1 cellular context compared by ENCODE assay signal in the genomic region with DNA sequence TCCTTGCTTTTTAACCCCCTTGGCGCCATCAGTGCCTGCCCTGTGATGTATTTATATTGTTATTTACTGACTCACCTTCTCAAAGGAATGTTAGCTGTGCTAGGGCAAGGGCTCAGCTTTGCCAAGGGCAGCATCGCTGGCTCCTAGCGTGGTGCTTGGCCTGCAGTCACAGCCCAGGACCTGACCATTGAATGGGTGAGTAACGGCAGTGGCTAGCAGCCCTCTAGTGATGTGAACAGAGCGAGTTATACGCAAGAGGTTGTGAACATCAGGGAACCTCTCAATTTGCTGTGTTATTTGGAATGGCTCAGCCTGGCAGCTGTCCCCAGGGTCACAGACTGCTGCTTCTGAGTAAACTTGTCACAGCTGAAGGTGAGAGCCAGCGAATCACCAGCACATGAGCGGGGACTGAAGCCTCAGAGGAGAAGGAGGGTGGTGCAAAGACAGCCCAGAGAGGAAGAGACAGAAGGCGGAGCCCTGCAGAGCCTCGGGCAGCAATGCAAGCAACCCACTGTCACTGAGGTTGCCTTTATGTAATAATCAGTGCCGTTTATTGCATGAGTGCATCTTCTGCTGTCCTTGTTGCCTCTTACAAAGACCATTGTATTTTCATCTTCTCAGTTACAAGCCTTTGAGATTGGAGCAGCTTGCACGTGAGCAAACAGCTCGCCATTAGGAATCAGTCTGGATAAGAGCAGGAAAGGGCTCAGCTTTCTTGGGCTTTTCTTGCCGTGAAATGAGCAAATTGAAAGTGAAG.
TF ChIP-seq lines count a peak whose summit lies in the region.

No MANE protein-coding gene starts in this region.

TF ChIP-seq in GM12878, 131 proteins besides CTCF, POLR2A, EP300 and RAD21 (continued from another document):
- TF ChIP-seq, protein P1, sequence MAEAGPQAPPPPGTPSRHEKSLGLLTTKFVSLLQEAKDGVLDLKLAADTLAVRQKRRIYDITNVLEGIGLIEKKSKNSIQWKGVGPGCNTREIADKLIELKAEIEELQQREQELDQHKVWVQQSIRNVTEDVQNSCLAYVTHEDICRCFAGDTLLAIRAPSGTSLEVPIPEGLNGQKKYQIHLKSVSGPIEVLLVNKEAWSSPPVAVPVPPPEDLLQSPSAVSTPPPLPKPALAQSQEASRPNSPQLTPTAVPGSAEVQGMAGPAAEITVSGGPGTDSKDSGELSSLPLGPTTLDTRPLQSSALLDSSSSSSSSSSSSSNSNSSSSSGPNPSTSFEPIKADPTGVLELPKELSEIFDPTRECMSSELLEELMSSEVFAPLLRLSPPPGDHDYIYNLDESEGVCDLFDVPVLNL (IDR thresholded peaks at IDR 0.05; ENCODE audit: low read depth, low read length): no peak
- no peak for TF ChIP-seq ZNF622 (IDR thresholded peaks at IDR 0.05)
- no peak for TF ChIP-seq NFIC (IDR thresholded peaks at IDR 0.05; ENCODE audit: low read depth, low read length)
- no peak for TF ChIP-seq ZNF274 (IDR thresholded peaks at IDR 0.05; ENCODE audit: insufficient read depth, insufficient read length)
- TF ChIP-seq, protein P2, sequence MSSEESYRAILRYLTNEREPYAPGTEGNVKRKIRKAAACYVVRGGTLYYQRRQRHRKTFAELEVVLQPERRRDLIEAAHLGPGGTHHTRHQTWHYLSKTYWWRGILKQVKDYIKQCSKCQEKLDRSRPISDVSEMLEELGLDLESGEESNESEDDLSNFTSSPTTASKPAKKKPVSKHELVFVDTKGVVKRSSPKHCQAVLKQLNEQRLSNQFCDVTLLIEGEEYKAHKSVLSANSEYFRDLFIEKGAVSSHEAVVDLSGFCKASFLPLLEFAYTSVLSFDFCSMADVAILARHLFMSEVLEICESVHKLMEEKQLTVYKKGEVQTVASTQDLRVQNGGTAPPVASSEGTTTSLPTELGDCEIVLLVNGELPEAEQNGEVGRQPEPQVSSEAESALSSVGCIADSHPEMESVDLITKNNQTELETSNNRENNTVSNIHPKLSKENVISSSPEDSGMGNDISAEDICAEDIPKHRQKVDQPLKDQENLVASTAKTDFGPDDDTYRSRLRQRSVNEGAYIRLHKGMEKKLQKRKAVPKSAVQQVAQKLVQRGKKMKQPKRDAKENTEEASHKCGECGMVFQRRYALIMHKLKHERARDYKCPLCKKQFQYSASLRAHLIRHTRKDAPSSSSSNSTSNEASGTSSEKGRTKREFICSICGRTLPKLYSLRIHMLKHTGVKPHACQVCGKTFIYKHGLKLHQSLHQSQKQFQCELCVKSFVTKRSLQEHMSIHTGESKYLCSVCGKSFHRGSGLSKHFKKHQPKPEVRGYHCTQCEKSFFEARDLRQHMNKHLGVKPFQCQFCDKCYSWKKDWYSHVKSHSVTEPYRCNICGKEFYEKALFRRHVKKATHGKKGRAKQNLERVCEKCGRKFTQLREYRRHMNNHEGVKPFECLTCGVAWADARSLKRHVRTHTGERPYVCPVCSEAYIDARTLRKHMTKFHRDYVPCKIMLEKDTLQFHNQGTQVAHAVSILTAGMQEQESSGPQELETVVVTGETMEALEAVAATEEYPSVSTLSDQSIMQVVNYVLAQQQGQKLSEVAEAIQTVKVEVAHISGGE (CRISPR knock-in tag; IDR thresholded peaks at IDR 0.05): no peak
- no peak for TF ChIP-seq MEF2B (IDR thresholded peaks at IDR 0.05; ENCODE audit: partially characterized antibody, poor library complexity, severe bottlenecking)
- TF ChIP-seq ZNF24 (IDR thresholded peaks at IDR 0.05): no peak
- no peak for TF ChIP-seq KLF5 (IDR thresholded peaks at IDR 0.05; ENCODE audit: partially characterized antibody)
- no peak for TF ChIP-seq FOS (IDR thresholded peaks at IDR 0.05; ENCODE audit: borderline replicate concordance, extremely low read depth, insufficient read length)
- TF ChIP-seq IRF4 (IDR thresholded peaks at IDR 0.05; ENCODE audit: low read depth, low read length): no peak
- no peak for TF ChIP-seq HDGF (IDR thresholded peaks at IDR 0.05)
- no peak for TF ChIP-seq TAF1 (IDR thresholded peaks at IDR 0.05; ENCODE audit: borderline replicate concordance, low read depth, low read length)
TF ChIP-seq in GM12878: peak in this region for 0.
